In genomic region chr13:68588623-68589022, GRCh38 we compare ENCODE assay signal across 10 cellular contexts.
DNase-seq lines count a peak whose midpoint lies in the region; ATAC-seq and TF ChIP-seq lines count a peak whose summit lies in the region.
"Had no signal": no experiment of that assay in that cellular context is flagged by ENCODE, and none has a peak within 500 bp of the region (broad histone marks: within the 10 kb centered on the region; RNA-seq: fewer than 3 reads in every experiment).

No MANE protein-coding gene starts in this region.

- H3K36me3 Mint-ChIP-seq in T-cell: no peaks in the 10 kb centered on the region

- TF ChIP-seq POLR2A in GM18505 (IDR thresholded peaks at IDR 0.05; ENCODE audit: borderline replicate concordance, extremely low read depth, insufficient read depth, insufficient read length): no peak

- no peaks in the 10 kb centered on the region for H3K27me3 Mint-ChIP-seq in T-cell

- no peaks in the 10 kb centered on the region for H3K4me1 Mint-ChIP-seq in T-cell

- POLR2A ChIA-PET in T-cell (lab: Charles Lee): no interaction called here

- TF ChIP-seq CTCF in omental fat pad (IDR thresholded peaks at IDR 0.05): no peak

- peak; percentile 100 for ATAC-seq in GM18505 (IDR thresholded peaks at IDR 0.05; ENCODE audit: unreplicated experiment)
- peak; percentile 100 for ATAC-seq in GM21526 (IDR thresholded peaks at IDR 0.05; ENCODE audit: low FRiP score, unreplicated experiment)
- peak; percentile 100 for ATAC-seq in HG03159 (IDR thresholded peaks at IDR 0.05; ENCODE audit: unreplicated experiment)
- no peak for ATAC-seq in omental fat pad (ENCODE audit: low FRiP score)
- ATAC-seq in T-cell (replicated peaks in 1 of 4): no peak

- CTCF ChIA-PET in T-cell (lab: Charles Lee): no interaction called here

- H3K4me3 Mint-ChIP-seq in T-cell: no peak overlapping the region

- no peak overlapping the region for H3K27ac Mint-ChIP-seq in T-cell

- DNase-seq in OCI-M1 (lab: John Stamatoyannopoulos, UW) (peak; percentile 84), omental fat pad (ENCODE audit: low spot score) (no peak), T-cell (no peak), Ammon's horn (ENCODE audit: low spot score) (no peak), NCI-H526 (lab: John Stamatoyannopoulos, UW) (no peak)
- DNase-seq: activated naive CD4-positive, alpha-beta T cell; NCI-H187 had no signal

- peaks cover 8 to 15% (median 12%) of the 10 kb centered on the region in 3 donors for H3K9me3 Mint-ChIP-seq in T-cell

Comparison
In these comparisons a context has a peak if more than half of its experiments do, and no peak if none do; other contexts are left out.
1. ATAC-seq: peak in GM18505 (single experiment), GM21526 (single experiment) and HG03159 (single experiment); none in omental fat pad (single experiment) and T-cell (0 of 4).